ENCODE assay signal across 11 cellular contexts in the genomic region with DNA sequence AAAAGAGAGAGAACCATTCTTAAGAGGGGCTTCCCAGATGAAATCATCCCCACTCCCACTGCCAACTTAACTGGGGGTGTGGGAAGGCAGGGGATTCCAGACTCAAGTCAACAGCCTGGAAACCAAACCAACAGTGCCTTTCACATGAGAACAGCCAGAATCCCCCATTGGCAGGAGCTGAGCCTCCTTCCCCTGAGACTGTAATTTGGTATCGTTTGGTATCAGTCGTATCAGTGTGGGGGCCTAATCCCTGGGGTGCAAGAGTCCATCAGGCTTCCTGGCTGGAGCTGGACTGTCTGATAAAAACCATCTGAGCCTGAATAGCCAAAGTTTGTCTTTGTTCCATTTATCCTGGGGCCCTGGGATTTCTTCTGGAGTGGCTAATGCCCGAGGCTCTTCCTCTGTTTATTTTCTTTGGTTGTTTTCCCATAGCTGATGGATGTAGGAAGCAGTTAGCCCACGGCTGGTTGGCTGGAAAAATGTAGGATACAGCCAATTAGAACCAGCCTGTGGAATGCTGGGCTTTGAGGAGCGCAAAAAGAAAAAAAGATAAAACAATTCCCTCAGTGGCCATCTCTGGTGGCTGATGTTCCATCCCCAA.
DNase-seq lines count a peak whose midpoint lies in the region; ATAC-seq, FAIRE-seq and TF ChIP-seq lines count a peak whose summit lies in the region.
"Had no signal": no experiment of that assay in that cellular context is flagged by ENCODE, and none has a peak within 500 bp of the region (broad histone marks: within the 10 kb centered on the region; RNA-seq: fewer than 3 reads in every experiment).

No MANE protein-coding gene starts in this region.

- TF ChIP-seq CTCF in cardiac fibroblast (IDR thresholded peaks at IDR 0.05; ENCODE audit: low read depth, low read length) (no peak), kidney (IDR thresholded peaks at IDR 0.05; ENCODE audit: borderline replicate concordance, extremely low read depth, insufficient read depth) (no peak)

- no peak overlapping the region for H3K27ac ChIP-seq in kidney (ENCODE audit: low read depth in 2 of 2, low read length in 2 of 2)

- intact Hi-C loops in kidney (cut with DNase I) = no loop called here

- DNase-seq in AG08395 (ENCODE audit: low spot score) (peak; percentile 90), NCI-H146 treated with DMSO at 0.1 percent for 48 hours (lab: John Stamatoyannopoulos, UW; ENCODE audit: unreplicated experiment) (peak; percentile 7), cardiac fibroblast (ENCODE audit: low read depth in 2 of 2) (peak; percentile 77 to 91), lung microvascular endothelial cell (ENCODE audit: low read depth in 2 of 2) (peak; percentile 86 to 92), GF-D8 (lab: John Stamatoyannopoulos, UW) (no peak), kidney (no peak)
- DNase-seq in stimulated activated CD4-positive, alpha-beta T cell treated with anti-CD3 and anti-CD28 coated beads, Interleukin-4, amount 100 ng/mL, for 1 hour = no peak
- DNase-seq: NCI-H2081 treated with DMSO at 0.1 percent for 48 hours, SW 1271 had no signal

- no peak overlapping the region for H3K9ac ChIP-seq in kidney (ENCODE audit: low read length in 2 of 2)

- H3K4me3 ChIP-seq in cardiac fibroblast (replicated peaks in 1 of 2; ENCODE audit: low read depth in 2 of 2, low read length in 2 of 2) (no peak overlapping the region), kidney (ENCODE audit: low read length in 2 of 2) (no peak overlapping the region)

- no peaks in the 10 kb centered on the region for H3K36me3 ChIP-seq in kidney (ENCODE audit: control insufficient read depth in 1 of 2, insufficient read depth in 2 of 2, low read length in 2 of 2)

- no peaks in the 10 kb centered on the region for H3K9me3 ChIP-seq in kidney (ENCODE audit: control insufficient read depth in 1 of 2, low read length in 2 of 2)

- no peak for ATAC-seq in HG03135 (IDR thresholded peaks at IDR 0.05; ENCODE audit: unreplicated experiment)

- FAIRE-seq in kidney (lab: Jason Lieb, UNC) = no peak
- FAIRE-seq: H1 had no signal

- H3K4me1 ChIP-seq in kidney (ENCODE audit: control insufficient read depth in 1 of 2, insufficient read depth in 1 of 2, low read depth in 1 of 2, low read length in 2 of 2) = peaks cover 0 to 5% of the 10 kb centered on the region in 2 donors

Comparison
In these comparisons a context has a peak if more than half of its experiments do, and no peak if none do; other contexts are left out.
1. DNase-seq: peak in AG08395 (single experiment), NCI-H146 treated with DMSO at 0.1 percent for 48 hours (single experiment), cardiac fibroblast (2 of 2) and lung microvascular endothelial cell (2 of 2); none in GF-D8 (single experiment), stimulated activated CD4-positive, alpha-beta T cell treated with anti-CD3 and anti-CD28 coated beads, Interleukin-4, amount 100 ng/mL, for 1 hour (single experiment) and kidney (single experiment).